Comparison of ENCODE assay signal across 8 cellular contexts in genomic region chrX:48697182-48697727, GRCh38. TPM values are rescaled to one million over a fixed set of nuclear protein-coding genes. Genes with fewer than 3 reads are reported as not detected.
DNase-seq lines count a peak whose midpoint lies in the region; ATAC-seq and TF ChIP-seq lines count a peak whose summit lies in the region.

No MANE protein-coding gene starts in this region.

- H3K27ac Mint-ChIP-seq in dendritic cell treated with granulocyte-macrophage colony-stimulating factor and Interleukin-4, amounts not matched to agents 40 ng/mL and 50 ng/mL, for 4 days = peak overlapping the region; percentile 97

- H3K27me3 Mint-ChIP-seq in dendritic cell treated with granulocyte-macrophage colony-stimulating factor and Interleukin-4, amounts not matched to agents 40 ng/mL and 50 ng/mL, for 4 days = no peaks in the 10 kb centered on the region

- peaks cover 37% of the 10 kb centered on the region for H3K4me1 Mint-ChIP-seq in dendritic cell treated with granulocyte-macrophage colony-stimulating factor and Interleukin-4, amounts not matched to agents 40 ng/mL and 50 ng/mL, for 4 days (ENCODE audit: low read depth)

- H3K4me2 ChIP-seq in neural cell (ENCODE audit: low read length) = peak overlapping the region; percentile 30

- no peak overlapping the region for H3K27ac ChIP-seq in neural cell (ENCODE audit: low read length)

- TF ChIP-seq RAD21 in neural cell (conservative IDR thresholded peaks at IDR 0.05) = no peak

- no peaks in the 10 kb centered on the region for H3F3A ChIP-seq in neural cell (ENCODE audit: insufficient read depth, low read length, poor library complexity, severe bottlenecking)

- no peaks in the 10 kb centered on the region for H3K9me2 ChIP-seq in neural cell (ENCODE audit: insufficient read depth, low read length)

- TF ChIP-seq CTCF in LNCaP clone FGC (IDR thresholded peaks at IDR 0.05; ENCODE audit: control insufficient read depth, extremely low read depth, insufficient read depth) = no peak
- no peak for TF ChIP-seq CTCF in neural cell (IDR thresholded peaks at IDR 0.05; ENCODE audit: poor library complexity, severe bottlenecking)

- peak overlapping the region; percentile 36 for H3K9ac ChIP-seq in neural cell (ENCODE audit: low read length)

- no peaks in the 10 kb centered on the region for H3K9me3 Mint-ChIP-seq in dendritic cell treated with granulocyte-macrophage colony-stimulating factor and Interleukin-4, amounts not matched to agents 40 ng/mL and 50 ng/mL, for 4 days

- peak overlapping the region; percentile 77 for H3K4me3 ChIP-seq in LNCaP clone FGC (ENCODE audit: low read depth, low read length)
- H3K4me3 ChIP-seq in neural cell (ENCODE audit: low read length) = peak overlapping the region; percentile 73

- H3K79me2 ChIP-seq in neural cell (replicated peaks; ENCODE audit: insufficient read depth, low read length) = no peaks in the 10 kb centered on the region

- TF ChIP-seq EP300 in neural cell (conservative IDR thresholded peaks at IDR 0.05; ENCODE audit: poor library complexity, severe bottlenecking) = no peak

- H3K9me3 ChIP-seq in neural cell (ENCODE audit: low read length) = no peaks in the 10 kb centered on the region

- H3K36me3 ChIP-seq in neural cell (ENCODE audit: insufficient read depth, low read length) = no peaks in the 10 kb centered on the region

- peaks cover 36% of the 10 kb centered on the region for H3K36me3 Mint-ChIP-seq in dendritic cell treated with granulocyte-macrophage colony-stimulating factor and Interleukin-4, amounts not matched to agents 40 ng/mL and 50 ng/mL, for 4 days (ENCODE audit: low read depth)

- intact Hi-C loops in dendritic cell treated with granulocyte-macrophage colony-stimulating factor and Interleukin-4, amounts not matched to agents 40 ng/mL and 50 ng/mL, for 4 days (cut with micrococcal nuclease) = loop anchor here (5.0 kb wide), 1 partner anchor 105 kb away; the partner anchor contains the start of gene HDAC6

- ATAC-seq in GM18909 (IDR thresholded peaks at IDR 0.05; ENCODE audit: poor library complexity, unreplicated experiment) (no peak), HG02852 (IDR thresholded peaks at IDR 0.05; ENCODE audit: unreplicated experiment) (no peak)

- H2AFZ ChIP-seq in neural cell (ENCODE audit: low read depth, low read length) = no peak overlapping the region

- peak overlapping the region; percentile 86 for H3K4me3 Mint-ChIP-seq in dendritic cell treated with granulocyte-macrophage colony-stimulating factor and Interleukin-4, amounts not matched to agents 40 ng/mL and 50 ng/mL, for 4 days

- DNase-seq in DMS53 (lab: John Stamatoyannopoulos, UW) (peak; percentile 32), DMS53 treated with DMSO at 0.1 percent for 48 hours (lab: John Stamatoyannopoulos, UW; ENCODE audit: unreplicated experiment) (no peak), LNCaP clone FGC (ENCODE audit: low read depth) (no peak), NCI-H1930 (lab: John Stamatoyannopoulos, UW) (no peak)

- H4K20me1 ChIP-seq in neural cell (ENCODE audit: insufficient read depth) = no peaks in the 10 kb centered on the region

- no peaks in the 10 kb centered on the region for H3K27me3 ChIP-seq in neural cell (ENCODE audit: insufficient read depth, low read depth, low read length)

TF ChIP-seq in neural cell, 6 proteins besides CTCF, POLR2A, EP300 and RAD21:
- no peak for TF ChIP-seq MXI1 (conservative IDR thresholded peaks at IDR 0.05; ENCODE audit: poor library complexity, severe bottlenecking)
- TF ChIP-seq TAF1 (IDR thresholded peaks at IDR 0.05; ENCODE audit: low read depth) = no peak
- TF ChIP-seq EZH2 (IDR thresholded peaks at IDR 0.05; ENCODE audit: borderline replicate concordance, insufficient read depth, low read length, poor library complexity, severe bottlenecking) = no peak
- TF ChIP-seq POLR2AphosphoS5 (IDR thresholded peaks at IDR 0.05) = no peak
- TF ChIP-seq SMC3 (conservative IDR thresholded peaks at IDR 0.05; ENCODE audit: poor library complexity) = no peak
- no peak for TF ChIP-seq REST (IDR thresholded peaks at IDR 0.05; ENCODE audit: borderline replicate concordance)

RNA-seq across cellular contexts. Expression of gene SUV39H1, which starts 0.7 kb away (rescaled TPM):
- 3.1 and 3.2 TPM in 2 replicates for polyA plus RNA-seq in neural cell
- 2.9 and 4.9 TPM in 2 replicates for polyA minus RNA-seq in neural cell

RNA-seq across cellular contexts. Expression of gene WAS, which starts 13.7 kb away (rescaled TPM):
- 1.0 and 1.1 TPM in 2 replicates for polyA plus RNA-seq in neural cell
- polyA minus RNA-seq in neural cell = not detected in 2 replicates
